In the genomic region with DNA sequence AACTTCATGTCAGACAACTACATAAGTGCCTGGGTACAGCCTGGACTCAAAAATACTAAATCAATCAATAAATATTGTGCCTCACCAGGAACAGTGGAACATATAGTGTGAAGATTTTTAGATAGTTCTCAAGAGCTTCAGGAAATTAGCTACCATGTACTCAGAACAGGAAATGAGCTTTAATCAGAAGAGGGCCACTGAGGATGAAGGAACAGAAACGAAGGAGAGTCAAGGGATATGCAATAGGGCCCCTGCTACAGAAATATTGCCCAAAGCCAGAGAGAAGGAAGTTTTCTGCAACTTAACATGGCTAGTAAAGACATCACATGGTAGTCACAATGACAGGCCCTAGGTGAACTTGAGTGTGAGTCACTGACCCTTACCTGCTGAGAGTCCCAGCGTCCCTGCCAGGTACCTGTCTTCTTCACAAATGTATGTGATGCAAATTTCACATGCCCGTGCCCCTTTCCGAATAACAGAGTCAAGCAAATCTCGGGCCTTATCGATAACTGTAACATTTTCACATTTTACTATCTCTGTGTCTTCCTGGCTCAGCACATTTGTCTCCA, we compare ENCODE assay signal across 23 cellular contexts.
DNase-seq lines count a peak whose midpoint lies in the region; ATAC-seq lines count a peak whose summit lies in the region.
"Had no signal": no experiment of that assay in that cellular context is flagged by ENCODE, and none has a peak within 500 bp of the region (broad histone marks: within the 10 kb centered on the region; RNA-seq: fewer than 3 reads in every experiment).

No MANE protein-coding gene starts in this region.

- H3K9me3 ChIP-seq in effector memory CD4-positive, alpha-beta T cell (ENCODE audit: control insufficient read depth, low read length) = no peaks in the 10 kb centered on the region
- H3K9me3 ChIP-seq: adrenal gland, prostate gland, SJCRH30, tibial nerve had no signal

- H3K4me1 ChIP-seq in effector memory CD4-positive, alpha-beta T cell (ENCODE audit: control insufficient read depth, insufficient read depth, low read length, poor library complexity, severe bottlenecking) = peaks cover 8% of the 10 kb centered on the region
- H3K4me1 ChIP-seq: adrenal gland, prostate gland, SJCRH30, tibial nerve had no signal

- H3K27ac Mint-ChIP-seq in stimulated activated naive CD8-positive, alpha-beta T cell treated with anti-CD3 and anti-CD28 coated beads, Interleukin-15, Interleukin-2, amounts not matched to agents 100 ng/mL and 50 ng/mL, for 24 hours = no peak overlapping the region
- H3K27ac Mint-ChIP-seq in stimulated activated naive CD8-positive, alpha-beta T cell treated with anti-CD3 and anti-CD28 coated beads, Interleukin-15, amount 100 ng/mL, for 72 hours = peak overlapping the region in 1 of 2 donors; percentile 9
- H3K27ac Mint-ChIP-seq: nephron had no signal

- peaks cover 10% of the 10 kb centered on the region for H3K4me1 Mint-ChIP-seq in stimulated activated naive CD8-positive, alpha-beta T cell treated with anti-CD3 and anti-CD28 coated beads, Interleukin-15, Interleukin-2, amounts not matched to agents 100 ng/mL and 50 ng/mL, for 24 hours (ENCODE audit: low read depth)
- H3K4me1 Mint-ChIP-seq in stimulated activated naive CD8-positive, alpha-beta T cell treated with anti-CD3 and anti-CD28 coated beads, Interleukin-15, amount 100 ng/mL, for 72 hours = peaks cover 17% of the 10 kb centered on the region
- H3K4me1 Mint-ChIP-seq: nephron had no signal

- ATAC-seq in stimulated activated naive CD8-positive, alpha-beta T cell treated with anti-CD3 and anti-CD28 coated beads, Interleukin-15, amount 100 ng/mL, for 72 hours = no peak
- ATAC-seq in HG02642 (IDR thresholded peaks at IDR 0.05; ENCODE audit: poor library complexity, unreplicated experiment) = no peak

- no peaks in the 10 kb centered on the region for H3K36me3 ChIP-seq in effector memory CD4-positive, alpha-beta T cell (ENCODE audit: control insufficient read depth, insufficient read depth, low read length)
- H3K36me3 ChIP-seq: adrenal gland, prostate gland, SJCRH30, tibial nerve had no signal

- no peaks in the 10 kb centered on the region for H3K9me3 Mint-ChIP-seq in stimulated activated naive CD8-positive, alpha-beta T cell treated with anti-CD3 and anti-CD28 coated beads, Interleukin-15, Interleukin-2, amounts not matched to agents 100 ng/mL and 50 ng/mL, for 24 hours
- no peaks in the 10 kb centered on the region for H3K9me3 Mint-ChIP-seq in stimulated activated naive CD8-positive, alpha-beta T cell treated with anti-CD3 and anti-CD28 coated beads, Interleukin-15, amount 100 ng/mL, for 72 hours
- H3K9me3 Mint-ChIP-seq: nephron had no signal

- peak overlapping the region; percentile 27 for H3K4me3 ChIP-seq in effector memory CD4-positive, alpha-beta T cell (ENCODE audit: insufficient read depth, low read depth, low read length, poor library complexity, severe bottlenecking)
- H3K4me3 ChIP-seq: adrenal gland, prostate gland, SJCRH30, smooth muscle cell, tibial nerve had no signal

- DNase-seq in SKM-1 treated with dmso at 0.1 percent for 144 hours (lab: John Stamatoyannopoulos, UW; ENCODE audit: unreplicated experiment) (peak; percentile 10), SKM-1 (lab: John Stamatoyannopoulos, UW; ENCODE audit: unreplicated experiment) (no peak), substantia nigra (lab: John Stamatoyannopoulos, UW) (no peak), GM19240 (ENCODE audit: insufficient read length, low spot score) (no peak)
- DNase-seq in stimulated activated naive CD8-positive, alpha-beta T cell treated with anti-CD3 and anti-CD28 coated beads, Interleukin-15, amount 100 ng/mL, for 72 hours = no peak
- DNase-seq in effector memory CD4-positive, alpha-beta T cell = no peak
- DNase-seq: adrenal gland; caudate nucleus; DMS79; effector CD8-positive, alpha-beta T cell; hypothalamus; IMR-90; mesendoderm; NCI-H2029; NCI-H510A treated with DMSO at 0.1 percent for 48 hours; OCI-M1; SJCRH30 had no signal

- no peaks in the 10 kb centered on the region for H3K27me3 ChIP-seq in effector memory CD4-positive, alpha-beta T cell (replicated peaks; ENCODE audit: control insufficient read depth, insufficient read depth, low read length, poor library complexity, severe bottlenecking)
- H3K27me3 ChIP-seq: adrenal gland, SJCRH30, tibial nerve had no signal

- peak overlapping the region; percentile 2 for H3K4me3 Mint-ChIP-seq in stimulated activated naive CD8-positive, alpha-beta T cell treated with anti-CD3 and anti-CD28 coated beads, Interleukin-15, Interleukin-2, amounts not matched to agents 100 ng/mL and 50 ng/mL, for 24 hours
- no peak overlapping the region for H3K4me3 Mint-ChIP-seq in stimulated activated naive CD8-positive, alpha-beta T cell treated with anti-CD3 and anti-CD28 coated beads, Interleukin-15, amount 100 ng/mL, for 72 hours
- H3K4me3 Mint-ChIP-seq: nephron had no signal

- H3K27ac ChIP-seq in effector memory CD4-positive, alpha-beta T cell (ENCODE audit: insufficient read depth, low read length, poor library complexity, severe bottlenecking) = peak overlapping the region; percentile 65
- no peak overlapping the region for H3K27ac ChIP-seq in substantia nigra (ENCODE audit: low read depth, low read length, poor library complexity, severe bottlenecking)
- H3K27ac ChIP-seq: adrenal gland, prostate gland, SJCRH30, tibial nerve had no signal

- no peaks in the 10 kb centered on the region for H3K27me3 Mint-ChIP-seq in stimulated activated naive CD8-positive, alpha-beta T cell treated with anti-CD3 and anti-CD28 coated beads, Interleukin-15, Interleukin-2, amounts not matched to agents 100 ng/mL and 50 ng/mL, for 24 hours
- no peaks in the 10 kb centered on the region for H3K27me3 Mint-ChIP-seq in stimulated activated naive CD8-positive, alpha-beta T cell treated with anti-CD3 and anti-CD28 coated beads, Interleukin-15, amount 100 ng/mL, for 72 hours

- no peaks in the 10 kb centered on the region for H3K36me3 Mint-ChIP-seq in stimulated activated naive CD8-positive, alpha-beta T cell treated with anti-CD3 and anti-CD28 coated beads, Interleukin-15, Interleukin-2, amounts not matched to agents 100 ng/mL and 50 ng/mL, for 24 hours (ENCODE audit: low read depth)
